Comparison of ENCODE assay signal across 27 cellular contexts in the genomic region with DNA sequence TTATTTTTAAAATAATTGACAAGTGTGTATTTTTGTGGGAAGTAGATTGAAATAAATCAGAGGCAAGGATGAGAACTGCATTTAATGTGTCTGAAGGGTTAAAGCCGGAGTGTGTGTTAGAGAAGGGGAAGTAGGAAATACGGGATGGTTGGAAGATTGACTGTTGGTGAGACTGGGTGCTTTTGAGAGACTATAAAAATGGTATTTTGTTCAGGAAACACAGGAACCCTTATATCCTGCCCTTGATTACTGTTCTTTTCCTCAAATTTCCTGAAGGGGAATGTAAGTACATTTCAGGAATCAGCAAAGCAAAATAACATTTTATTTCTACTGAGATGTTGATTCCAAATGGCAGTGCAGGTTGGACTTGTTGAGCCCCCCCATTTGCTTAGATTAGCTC.
"Had no signal": no experiment of that assay in that cellular context is flagged by ENCODE, and none has a peak within 500 bp of the region (broad histone marks: within the 10 kb centered on the region; RNA-seq: fewer than 3 reads in every experiment).

No MANE protein-coding gene starts in this region.

- H3K4me1 ChIP-seq: esophagus squamous epithelium, gastroesophageal sphincter had no signal

- DNase-seq: activated CD4-positive, alpha-beta memory T cell treated with anti-CD3 and anti-CD28 coated beads, Interleukin-2, amount 10 ng/mL, durations not matched to agents 7 days and 5 days; activated CD4-positive, alpha-beta T cell treated with anti-CD3 and anti-CD28 coated beads for 1 hour; activated CD4-positive, alpha-beta T cell treated with anti-CD3 and anti-CD28 coated beads for 4 hours; activated CD4-positive, alpha-beta T cell treated with anti-CD3 and anti-CD28 coated beads, Interleukin-2, amount 10 ng/mL, durations not matched to agents 7 days and 5 days; activated CD4-positive, alpha-beta T cell treated with anti-CD3 and anti-CD28 coated beads, Interleukin-2, amount 50 U/mL, for 4 hours; activated CD8-positive, alpha-beta memory T cell treated with anti-CD3 and anti-CD28 coated beads, Interleukin-2, amount 50 U/mL, for 48 hours; activated gamma-delta T cell treated with Interleukin-2 at 50 U/mL for 16 hours; activated naive CD4-positive, alpha-beta T cell treated with anti-CD3 and anti-CD28 coated beads, Interleukin-2, amount 50 U/mL, for 16 hours; activated naive CD4-positive, alpha-beta T cell treated with Interleukin-2 at 50 U/mL for 16 hours; activated T-cell treated with anti-CD3 and anti-CD28 coated beads for 4 hours; activated T-cell treated with anti-CD3 and anti-CD28 coated beads, Interleukin-2, amount 50 U/mL, for 24 hours; activated T-cell treated with anti-CD3 and anti-CD28 coated beads, Interleukin-2, amount 50 U/mL, for 72 hours; amniotic stem cell; anterior cingulate cortex; brain microvascular endothelial cell; cortex of kidney; dorsolateral prefrontal cortex; effector memory CD4-positive, alpha-beta T cell; endodermal cell; esophagus squamous epithelium; foreskin melanocyte; heart right ventricle; T-helper 2 cell had no signal

- H3K4me3 ChIP-seq: dorsolateral prefrontal cortex, esophagus squamous epithelium, gastroesophageal sphincter, heart right ventricle had no signal

- H3K27me3 ChIP-seq: brain microvascular endothelial cell, dorsolateral prefrontal cortex, esophagus squamous epithelium, gastroesophageal sphincter, heart right ventricle had no signal

- H3K36me3 ChIP-seq: brain microvascular endothelial cell had no signal

- H3K27ac ChIP-seq: brain microvascular endothelial cell, dorsolateral prefrontal cortex, epithelial cell of prostate, esophagus squamous epithelium, gastroesophageal sphincter, heart right ventricle, VCaP had no signal

- ATAC-seq: activated T-cell treated with anti-CD3 and anti-CD28 coated beads, Interleukin-2, amount 50 U/mL, for 72 hours; gastroesophageal sphincter; heart right ventricle; WTC11 had no signal
